ENCODE assay signal across 27 cellular contexts in genomic region chr3:194894538-194894937, GRCh38.
"Had no signal": no experiment of that assay in that cellular context is flagged by ENCODE, and none has a peak within 500 bp of the region (broad histone marks: within the 10 kb centered on the region; RNA-seq: fewer than 3 reads in every experiment).

No MANE protein-coding gene starts in this region.

- H3K36me3 Mint-ChIP-seq: type B pancreatic cell had no signal

- DNase-seq: natural killer cell; occipital lobe; ovary; posterior cingulate gyrus; psoas muscle; right cardiac atrium; right lobe of liver; sigmoid colon; small intestine; stimulated activated CD4-positive, alpha-beta T cell treated with anti-CD3 and anti-CD28 coated beads, Interleukin-1b, Interleukin-23, amount 100 ng/mL, for 48 hours; stimulated activated CD4-positive, alpha-beta T cell treated with anti-CD3 and anti-CD28 coated beads, Interleukin-4, amount 100 ng/mL, for 1 hour; stimulated activated CD4-positive, alpha-beta T cell treated with anti-CD3 and anti-CD28 coated beads, Interleukin-4, amount 100 ng/mL, for 4 hours; stimulated activated CD8-positive, alpha-beta memory T cell treated with anti-CD3 and anti-CD28 coated beads, Interleukin-4, amount 100 ng/mL, for 48 hours; stimulated activated naive CD4-positive, alpha-beta T cell; stimulated activated naive CD8-positive, alpha-beta T cell treated with anti-CD3 and anti-CD28 coated beads, Interleukin-15, amount 100 ng/mL, for 72 hours; stimulated activated naive CD8-positive, alpha-beta T cell treated with anti-CD3 and anti-CD28 coated beads, Interleukin-15, Interleukin-2, amounts not matched to agents 100 U/mL and 50 U/mL, for 24 hours; substantia nigra; testis; tibial artery; transverse colon; upper lobe of right lung; uterus had no signal

- H3K27ac Mint-ChIP-seq: natural killer cell; nephron; neural progenitor cell; progenitor cell of endocrine pancreas; stimulated activated memory B cell treated with anti-CD40 and anti-IgM and Interleukin-4, amounts not matched to agents 10 μg/mL and 1 μg/mL and 100 μg/mL, for 72 hours; stimulated activated naive CD8-positive, alpha-beta T cell treated with anti-CD3 and anti-CD28 coated beads, Interleukin-15, amount 100 ng/mL, for 72 hours; type B pancreatic cell had no signal

- ATAC-seq: natural killer cell; psoas muscle; right cardiac atrium; right lobe of liver; stimulated activated memory B cell treated with anti-CD40 and anti-IgM and Interleukin-4, amounts not matched to agents 10 μg/mL and 1 μg/mL and 100 μg/mL, for 72 hours; stimulated activated naive CD8-positive, alpha-beta T cell treated with anti-CD3 and anti-CD28 coated beads, Interleukin-15, amount 100 ng/mL, for 72 hours; stimulated activated naive CD8-positive, alpha-beta T cell treated with anti-CD3 and anti-CD28 coated beads, Interleukin-15, Interleukin-2, amounts not matched to agents 100 U/mL and 50 U/mL, for 24 hours; upper lobe of right lung had no signal

- H3K4me3 Mint-ChIP-seq: natural killer cell; nephron; neural progenitor cell; stimulated activated memory B cell treated with anti-CD40 and anti-IgM and Interleukin-4, amounts not matched to agents 10 μg/mL and 1 μg/mL and 100 μg/mL, for 72 hours; stimulated activated naive CD8-positive, alpha-beta T cell treated with anti-CD3 and anti-CD28 coated beads, Interleukin-15, amount 100 ng/mL, for 72 hours; type B pancreatic cell had no signal

- H3K27me3 Mint-ChIP-seq: progenitor cell of endocrine pancreas; stimulated activated memory B cell treated with anti-CD40 and anti-IgM and Interleukin-4, amounts not matched to agents 10 μg/mL and 1 μg/mL and 100 μg/mL, for 72 hours; type B pancreatic cell had no signal

- H3K4me1 Mint-ChIP-seq: natural killer cell, nephron, neural progenitor cell had no signal
